Comparison of ENCODE assay signal across 11 cellular contexts in genomic region chr17:78718575-78719209, GRCh38.
DNase-seq lines count a peak whose midpoint lies in the region; FAIRE-seq and TF ChIP-seq lines count a peak whose summit lies in the region.
"Had no signal": no experiment of that assay in that cellular context is flagged by ENCODE, and none has a peak within 500 bp of the region (broad histone marks: within the 10 kb centered on the region; RNA-seq: fewer than 3 reads in every experiment).

No MANE protein-coding gene starts in this region.

- peaks cover 17% of the 10 kb centered on the region for H4K20me1 ChIP-seq in BLaER1
- H4K20me1 ChIP-seq in keratinocyte (ENCODE audit: control insufficient read depth, extremely low read depth, insufficient read depth, low read length): peaks cover 11% of the 10 kb centered on the region

- peaks cover 4% of the 10 kb centered on the region for H3K9me1 ChIP-seq in keratinocyte (ENCODE audit: control insufficient read depth, extremely low read depth, insufficient read depth, low read length)

- H3K9me3 ChIP-seq in BLaER1 (no peaks in the 10 kb centered on the region), keratinocyte (ENCODE audit: control insufficient read depth, low read depth, low read length) (no peaks in the 10 kb centered on the region)
- H3K9me3 ChIP-seq: suprapubic skin had no signal

- H3K9ac ChIP-seq in BLaER1 (0 out of 2 replicates have a peak overlapping the region, but pooled peaks have one; percentile 21), keratinocyte (ENCODE audit: control insufficient read depth, extremely low read depth, insufficient read depth, low read length) (no peak overlapping the region)
- H3K9ac ChIP-seq: neural progenitor cell had no signal

- H3K27ac ChIP-seq in BLaER1 (peak overlapping the region; percentile 93; the same call in 1 of the 2 replicates), keratinocyte (ENCODE audit: control insufficient read depth, insufficient read depth, low read length) (peak overlapping the region; percentile 7)
- H3K27ac ChIP-seq: neural progenitor cell, suprapubic skin had no signal

- intact Hi-C loops in activated CD4-positive, alpha-beta memory T cell treated with anti-CD3 and anti-CD28 coated beads for 36 hours (cut with micrococcal nuclease): loop anchor here (1.0 to 10.0 kb wide), 3 partner anchors 9 to 266 kb away; no protein-coding TSS in a partner anchor

- POLR2A ChIA-PET in activated CD4-positive, alpha-beta memory T cell treated with anti-CD3 and anti-CD28 coated beads for 36 hours (lab: Charles Lee): interaction anchor here (1.0 to 3.6 kb wide), 2 partner anchors 7 to 62 kb away, joined by 6 to 10 read pairs; no protein-coding TSS in a partner anchor

- H3K27me3 ChIP-seq in BLaER1: no peaks in the 10 kb centered on the region
- H3K27me3 ChIP-seq in keratinocyte (ENCODE audit: control insufficient read depth, extremely low read depth, insufficient read depth, low read length): no peaks in the 10 kb centered on the region
- H3K27me3 ChIP-seq: neural progenitor cell, suprapubic skin had no signal

- H3K4me1 Mint-ChIP-seq in activated CD4-positive, alpha-beta memory T cell treated with anti-CD3 and anti-CD28 coated beads for 36 hours (ENCODE audit: low read depth): peaks cover 91% of the 10 kb centered on the region

- H3K27me3 Mint-ChIP-seq in activated CD4-positive, alpha-beta memory T cell treated with anti-CD3 and anti-CD28 coated beads for 36 hours: no peaks in the 10 kb centered on the region

- no peak overlapping the region for H3K4me3 ChIP-seq in BLaER1
- peak overlapping the region; percentile 43; the same call in 1 of the 2 replicates for H3K4me3 ChIP-seq in GM08714 (ENCODE audit: low read length)
- H3K4me3 ChIP-seq in keratinocyte (ENCODE audit: control insufficient read depth in 2 of 3, extremely low read depth in 1 of 3, insufficient read depth in 2 of 3, low read depth in 1 of 3, low read length in 3 of 3): no peak overlapping the region
- H3K4me3 ChIP-seq: neural progenitor cell, suprapubic skin had no signal

- peaks cover 93% of the 10 kb centered on the region for H3K79me2 ChIP-seq in keratinocyte (ENCODE audit: control insufficient read depth, insufficient read depth, low read length)

- H3K4me1 ChIP-seq in BLaER1 (peaks cover 100% of the 10 kb centered on the region), keratinocyte (ENCODE audit: control insufficient read depth, extremely low read depth, insufficient read depth, low read length) (peaks cover 37% of the 10 kb centered on the region)

- no peak for FAIRE-seq in keratinocyte (lab: Jason Lieb, UNC)

- H3K27ac Mint-ChIP-seq in activated CD4-positive, alpha-beta memory T cell treated with anti-CD3 and anti-CD28 coated beads for 36 hours: peak overlapping the region; percentile 91
- H3K27ac Mint-ChIP-seq: neural progenitor cell had no signal

- H3K4me2 ChIP-seq in BLaER1 (peak overlapping the region; percentile 96), keratinocyte (ENCODE audit: control insufficient read depth, extremely low read depth, insufficient read depth, low read depth, low read length) (no peak overlapping the region)

- no peak for TF ChIP-seq CTCF in keratinocyte (optimal IDR thresholded peaks at IDR 0.05 in 1 of 3, IDR thresholded peaks at IDR 0.05 in 1 of 3, conservative IDR thresholded peaks at IDR 0.05 in 1 of 3; ENCODE audit: extremely low read depth in 1 of 3, insufficient read depth in 2 of 3, low read length in 3 of 3)

- H3K36me3 Mint-ChIP-seq in activated CD4-positive, alpha-beta memory T cell treated with anti-CD3 and anti-CD28 coated beads for 36 hours: peaks cover 1% of the 10 kb centered on the region
- H3K36me3 Mint-ChIP-seq: neural progenitor cell had no signal

- H3K4me3 Mint-ChIP-seq in activated CD4-positive, alpha-beta memory T cell treated with anti-CD3 and anti-CD28 coated beads for 36 hours: peak overlapping the region; percentile 27

- DNase-seq in activated CD4-positive, alpha-beta memory T cell treated with anti-CD3 and anti-CD28 coated beads for 36 hours: no peak
- DNase-seq in keratinocyte (ENCODE audit: low read depth, low spot score) (no peak), NCI-H345 (lab: John Stamatoyannopoulos, UW) (no peak), OCI-M2 (lab: John Stamatoyannopoulos, UW; ENCODE audit: unreplicated experiment) (no peak), iPS-NIHi11 (ENCODE audit: low spot score) (no peak), hippocampal formation (lab: John Stamatoyannopoulos, UW) (no peak)
- DNase-seq: KBM-7 had no signal

- dilution Hi-C loops in keratinocyte (cut with MboI; ENCODE audit: extremely low pct_ligation_motif_present, low sequenced_read_pairs): no loop called here

- H3K36me3 ChIP-seq in BLaER1: no peaks in the 10 kb centered on the region
- H3K36me3 ChIP-seq in keratinocyte (ENCODE audit: control insufficient read depth in 2 of 2, extremely low read depth in 1 of 2, insufficient read depth in 2 of 2, low read length in 2 of 2): peaks cover 3 to 6% of the 10 kb centered on the region in 2 experiments
- H3K36me3 ChIP-seq: neural progenitor cell, suprapubic skin had no signal

- no peak overlapping the region for H2AFZ ChIP-seq in keratinocyte (ENCODE audit: control insufficient read depth, low read length)
- H2AFZ ChIP-seq: neural progenitor cell had no signal

- CTCF ChIA-PET in activated CD4-positive, alpha-beta memory T cell treated with anti-CD3 and anti-CD28 coated beads for 36 hours (lab: Charles Lee): interaction anchor here (1.1 to 3.4 kb wide), 2 partner anchors 9 to 12 kb away, joined by 4 to 24 read pairs; no protein-coding TSS in a partner anchor

- no peaks in the 10 kb centered on the region for H3K9me3 Mint-ChIP-seq in activated CD4-positive, alpha-beta memory T cell treated with anti-CD3 and anti-CD28 coated beads for 36 hours
- H3K9me3 Mint-ChIP-seq: neural progenitor cell had no signal
